In the genomic region with DNA sequence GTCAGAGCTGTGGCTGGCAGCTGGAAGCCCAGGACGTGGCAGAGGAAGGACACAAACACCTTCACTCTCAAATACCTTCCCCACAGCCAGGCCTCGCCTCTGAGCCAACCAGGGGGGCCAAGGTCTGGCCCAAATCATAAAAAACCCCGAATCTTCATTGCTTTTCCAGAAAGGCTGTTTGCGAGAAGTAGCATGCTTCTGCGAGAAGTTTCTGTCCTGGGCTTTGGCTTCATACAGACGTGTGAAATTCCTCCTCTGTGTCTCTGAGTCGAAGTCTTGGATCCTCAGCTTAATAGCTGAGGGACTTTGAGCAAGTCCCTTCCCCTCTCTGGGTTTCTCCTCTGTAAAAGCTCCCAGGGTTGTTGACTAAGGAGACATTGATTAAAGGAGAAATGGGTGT, we compare ENCODE assay signal across 20 cellular contexts.
"Had no signal": no experiment of that assay in that cellular context is flagged by ENCODE, and none has a peak within 500 bp of the region (broad histone marks: within the 10 kb centered on the region; RNA-seq: fewer than 3 reads in every experiment).

No MANE protein-coding gene starts in this region.

- H3K4me3 Mint-ChIP-seq: naive thymus-derived CD4-positive, alpha-beta T cell; nephron progenitor cell; stimulated activated naive B cell treated with anti-CD40 and anti-IgM and Interleukin-4, amounts not matched to agents 10 μg/mL and 1 μg/mL and 100 μg/mL, for 72 hours; stimulated activated naive CD8-positive, alpha-beta T cell treated with anti-CD3 and anti-CD28 coated beads, Interleukin-15, amount 100 ng/mL, for 72 hours had no signal

- H3K4me1 ChIP-seq: psoas muscle, right lobe of liver, tibial nerve had no signal

- H3K27ac Mint-ChIP-seq: nephron progenitor cell; stimulated activated naive B cell treated with anti-CD40 and anti-IgM and Interleukin-4, amounts not matched to agents 10 μg/mL and 1 μg/mL and 100 μg/mL, for 72 hours had no signal

- H3K27me3 Mint-ChIP-seq: stimulated activated naive CD8-positive, alpha-beta T cell treated with anti-CD3 and anti-CD28 coated beads, Interleukin-15, amount 100 ng/mL, for 72 hours had no signal

- H3K36me3 ChIP-seq: neutrophil, right lobe of liver, tibial nerve, upper lobe of right lung had no signal

- H3K27me3 ChIP-seq: hepatocyte, neutrophil, right lobe of liver, testis, tibial nerve, upper lobe of right lung had no signal

- ATAC-seq: left colon; left ventricle myocardium superior; naive thymus-derived CD4-positive, alpha-beta T cell; psoas muscle; right lobe of liver; stimulated activated naive CD8-positive, alpha-beta T cell treated with anti-CD3 and anti-CD28 coated beads, Interleukin-15, amount 100 ng/mL, for 72 hours; upper lobe of right lung had no signal

- H3K79me2 ChIP-seq: hepatocyte had no signal

- H3K4me1 Mint-ChIP-seq: naive thymus-derived CD4-positive, alpha-beta T cell; stimulated activated naive CD8-positive, alpha-beta T cell treated with anti-CD3 and anti-CD28 coated beads, Interleukin-15, amount 100 ng/mL, for 72 hours had no signal

- H3K27ac ChIP-seq: coronary artery, hepatocyte, neutrophil, psoas muscle, right lobe of liver, testis, tibial nerve, upper lobe of right lung had no signal

- DNase-seq: effector CD4-positive, alpha-beta T cell; foreskin melanocyte; head of caudate nucleus; left colon; left ventricle myocardium superior; naive thymus-derived CD4-positive, alpha-beta T cell; nephron progenitor cell; retina; right lobe of liver; stimulated activated CD4-positive, alpha-beta T cell treated with anti-CD3 and anti-CD28 coated beads, Interleukin-4, amount 100 ng/mL, for 24 hours; stimulated activated naive B cell treated with anti-CD40 and anti-IgM and Interleukin-4, amounts not matched to agents 10 μg/mL and 1 μg/mL and 100 μg/mL, for 72 hours; stimulated activated naive CD8-positive, alpha-beta T cell treated with anti-CD3 and anti-CD28 coated beads, Interleukin-15, amount 100 ng/mL, for 72 hours; testis; upper lobe of right lung had no signal

- H2AFZ ChIP-seq: hepatocyte had no signal

- H3K4me2 ChIP-seq: hepatocyte had no signal

- H3K9me3 ChIP-seq: neutrophil, right lobe of liver, testis had no signal

- H3K4me3 ChIP-seq: coronary artery, hepatocyte, lung, psoas muscle, right lobe of liver, testis, tibial nerve, upper lobe of right lung had no signal
